In the genomic region with DNA sequence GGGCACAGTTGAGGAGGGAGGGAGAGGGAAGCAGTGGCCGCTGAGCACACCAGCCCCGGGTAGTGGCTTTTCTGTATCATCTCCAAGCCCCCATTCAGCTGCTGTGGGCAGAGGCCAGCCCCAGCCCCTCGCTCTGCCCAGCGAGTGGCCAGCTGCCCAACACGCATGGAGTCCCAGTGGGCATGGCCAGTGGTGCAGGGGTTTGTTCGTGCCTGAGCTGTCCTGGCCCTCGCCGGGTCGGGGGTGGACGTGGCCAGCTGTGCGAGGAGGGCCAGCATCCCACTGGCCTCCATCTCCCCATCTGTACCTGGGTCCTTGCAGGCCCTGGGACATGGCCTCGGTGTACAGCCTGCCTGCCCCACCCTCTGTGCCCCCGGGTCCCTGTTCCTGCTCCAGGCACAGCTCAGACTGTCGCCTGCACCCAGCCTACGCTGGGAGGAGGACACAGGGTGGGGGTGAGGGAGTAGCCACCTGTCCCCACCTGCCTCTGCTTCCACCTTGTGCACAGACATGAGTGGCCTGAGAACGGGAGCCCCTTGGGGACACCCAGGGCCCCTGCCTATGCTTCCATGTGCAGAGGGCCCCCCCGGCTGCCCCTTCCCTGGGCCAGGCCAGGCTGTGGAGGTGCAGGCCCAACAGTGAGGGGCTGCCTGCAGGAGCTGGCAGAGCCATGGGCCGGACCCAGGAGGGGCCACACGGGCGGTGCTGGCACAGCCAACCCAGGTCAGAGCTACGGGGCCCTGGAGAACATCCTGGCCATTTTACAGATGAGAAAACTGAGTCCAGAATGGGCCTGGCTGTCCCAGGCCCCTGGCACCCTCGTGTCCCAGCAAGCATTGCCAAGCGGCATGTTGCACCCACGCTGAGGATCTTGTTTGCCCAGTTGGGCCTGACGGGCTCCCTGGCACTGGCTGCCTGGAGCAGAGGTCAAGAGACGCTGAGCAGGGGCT, we compare ENCODE assay signal across 12 cellular contexts. TPM values are rescaled to one million over a fixed set of nuclear protein-coding genes. Genes with fewer than 3 reads are reported as not detected.
DNase-seq lines count a peak whose midpoint lies in the region; ATAC-seq, FAIRE-seq and TF ChIP-seq lines count a peak whose summit lies in the region.
"Had no signal": no experiment of that assay in that cellular context is flagged by ENCODE, and none has a peak within 500 bp of the region (broad histone marks: within the 10 kb centered on the region; RNA-seq: fewer than 3 reads in every experiment).

No MANE protein-coding gene starts in this region.

- H3K36me3 Mint-ChIP-seq in astrocyte (ENCODE audit: low read depth, unreplicated experiment): peaks cover 9% of the 10 kb centered on the region

- H3K4me1 ChIP-seq in left ventricle myocardium inferior: peaks cover 98% of the 10 kb centered on the region
- H3K4me1 ChIP-seq in right atrium auricular region: peaks cover 0 to 94% of the 10 kb centered on the region in 2 donors
- peaks cover 62% of the 10 kb centered on the region for H3K4me1 ChIP-seq in astrocyte (ENCODE audit: insufficient read depth, low read length)
- H3K4me1 ChIP-seq in vagina: peaks cover 97% of the 10 kb centered on the region

- H3K36me3 ChIP-seq in left ventricle myocardium inferior (peaks cover 5% of the 10 kb centered on the region), right atrium auricular region (no peaks in the 10 kb centered on the region), astrocyte (ENCODE audit: insufficient read depth, low read length) (peaks cover 5% of the 10 kb centered on the region), vagina (no peaks in the 10 kb centered on the region)

- H3K27ac ChIP-seq in left ventricle myocardium inferior (replicated peaks) (peak overlapping the region; percentile 88), right atrium auricular region (peak overlapping the region in 1 of 2 donors; percentile 61), astrocyte (ENCODE audit: low read depth, low read length) (no peak overlapping the region), vagina (peak overlapping the region; percentile 35)

- no peaks in the 10 kb centered on the region for H3K9me3 Mint-ChIP-seq in astrocyte (ENCODE audit: unreplicated experiment)
- H3K9me3 Mint-ChIP-seq: CD8-positive, alpha-beta memory T cell had no signal

- no peak for FAIRE-seq in astrocyte (lab: Jason Lieb, UNC)
- FAIRE-seq: colon had no signal

- peak overlapping the region; percentile 6 for H3K9ac ChIP-seq in astrocyte (ENCODE audit: low read length)

- peaks cover 91% of the 10 kb centered on the region for H3K79me2 ChIP-seq in astrocyte (ENCODE audit: insufficient read depth, low read length)

- peaks cover 88% of the 10 kb centered on the region for H4K20me1 ChIP-seq in astrocyte (ENCODE audit: insufficient read depth, low read length)

- H3K4me3 ChIP-seq in left ventricle myocardium inferior (peak overlapping the region; percentile 41), right atrium auricular region (no peak overlapping the region), astrocyte (ENCODE audit: insufficient read depth, low read depth, low read length) (no peak overlapping the region), vagina (no peak overlapping the region)
- H3K4me3 ChIP-seq: left lung had no signal

- no peaks in the 10 kb centered on the region for H3K9me3 ChIP-seq in left ventricle myocardium inferior (replicated peaks)
- H3K9me3 ChIP-seq in right atrium auricular region: no peaks in the 10 kb centered on the region
- H3K9me3 ChIP-seq in astrocyte (ENCODE audit: insufficient read depth, low read depth, low read length): no peaks in the 10 kb centered on the region
- H3K9me3 ChIP-seq in vagina: no peaks in the 10 kb centered on the region
- H3K9me3 ChIP-seq: left lung had no signal

- no peak for TF ChIP-seq POLR2A in vagina (IDR thresholded peaks at IDR 0.05)

- no peak for ATAC-seq in GM18868 (IDR thresholded peaks at IDR 0.05; ENCODE audit: unreplicated experiment)
- no peak for ATAC-seq in HG03159 (IDR thresholded peaks at IDR 0.05; ENCODE audit: unreplicated experiment)
- ATAC-seq: left lung had no signal

- H3K4me2 ChIP-seq in astrocyte (ENCODE audit: low read length): peak overlapping the region; percentile 35

- H3K27ac Mint-ChIP-seq in astrocyte (ENCODE audit: unreplicated experiment): no peak overlapping the region

- intact Hi-C loops in left ventricle myocardium inferior (cut with micrococcal nuclease): no loop called here
- intact Hi-C loops in vagina (cut with DNase I): no loop called here

- no peaks in the 10 kb centered on the region for H3K27me3 Mint-ChIP-seq in astrocyte (ENCODE audit: low read depth, unreplicated experiment)
- H3K27me3 Mint-ChIP-seq: CD8-positive, alpha-beta memory T cell had no signal

- DNase-seq in left ventricle myocardium inferior (no peak), right atrium auricular region (ENCODE audit: low spot score) (no peak), astrocyte (ENCODE audit: low read depth) (no peak), myocyte (ENCODE audit: low read depth) (peak; percentile 65), vagina (ENCODE audit: extremely low spot score in 2 of 2) (no peak), NCI-H128 (lab: John Stamatoyannopoulos, UW; ENCODE audit: unreplicated experiment) (no peak)
- DNase-seq: CD8-positive, alpha-beta memory T cell; NCI-H82 had no signal

- H3K4me1 Mint-ChIP-seq in astrocyte (ENCODE audit: low read depth, unreplicated experiment): peaks cover 25% of the 10 kb centered on the region

- TF ChIP-seq CTCF in left ventricle myocardium inferior (IDR thresholded peaks at IDR 0.05; ENCODE audit: borderline replicate concordance) (no peak), right atrium auricular region (IDR thresholded peaks at IDR 0.05) (no peak), astrocyte (IDR thresholded peaks at IDR 0.05; ENCODE audit: insufficient read depth, low read depth, low read length) (no peak), vagina (IDR thresholded peaks at IDR 0.05) (no peak)

- H3K27me3 ChIP-seq in left ventricle myocardium inferior (ENCODE audit: low read depth) (no peaks in the 10 kb centered on the region), right atrium auricular region (no peaks in the 10 kb centered on the region), astrocyte (ENCODE audit: insufficient read depth, low read length) (no peaks in the 10 kb centered on the region), vagina (no peaks in the 10 kb centered on the region)

- no peak overlapping the region for H2AFZ ChIP-seq in astrocyte (ENCODE audit: low read depth, low read length)

- no peak overlapping the region for H3K4me3 Mint-ChIP-seq in astrocyte (ENCODE audit: unreplicated experiment)

RNA-seq across cellular contexts. Expression of a gene that starts 4.3 kb away (rescaled TPM):
- total RNA-seq in left ventricle myocardium inferior: 28.5 TPM
- total RNA-seq in right atrium auricular region: 10 to 100 TPM; 21.9 to 43.5 TPM
- total RNA-seq in astrocyte: 111 and 126 TPM in 2 replicates
- total RNA-seq in myocyte: 87.3 and 113 TPM in 2 replicates
- polyA plus RNA-seq in myocyte (2012): 122 TPM
- total RNA-seq in vagina: 49.1 TPM

RNA-seq across cellular contexts. Expression of a gene that starts 30.3 kb away (rescaled TPM):
- 218 TPM for total RNA-seq in left ventricle myocardium inferior
- 100 to 1,000 TPM; 113 to 158 TPM for total RNA-seq in right atrium auricular region
- total RNA-seq in astrocyte: 4.4 and 5.8 TPM in 2 replicates
- 11.2 and 20.2 TPM in 2 replicates for total RNA-seq in myocyte
- 11.3 TPM for polyA plus RNA-seq in myocyte (2012)
- total RNA-seq in vagina: 10.3 TPM

RNA-seq across cellular contexts. Expression of a gene that starts 59.2 kb away (rescaled TPM):
- total RNA-seq in left ventricle myocardium inferior (55.6 TPM), right atrium auricular region (100 to 1,000 TPM; 137 to 238 TPM), astrocyte (46.4 and 51.0 TPM in 2 replicates), myocyte (173 and 212 TPM in 2 replicates), vagina (284 TPM)
- polyA plus RNA-seq in myocyte (2012): 73.7 TPM
